Comparison of ENCODE assay signal across 8 cellular contexts in genomic region chr1:8661185-8662110, GRCh38.
DNase-seq lines count a peak whose midpoint lies in the region; ATAC-seq and TF ChIP-seq lines count a peak whose summit lies in the region.

No MANE protein-coding gene starts in this region.

- H3K27me3 ChIP-seq in AG04450 (ENCODE audit: control insufficient read depth, insufficient read depth, low read length) (no peaks in the 10 kb centered on the region), lower lobe of right lung (ENCODE audit: low read depth) (no peaks in the 10 kb centered on the region), tibial artery (no peaks in the 10 kb centered on the region)
- H3K27me3 ChIP-seq in effector memory CD4-positive, alpha-beta T cell (replicated peaks; ENCODE audit: control insufficient read depth, insufficient read depth, low read length, poor library complexity, severe bottlenecking) = no peaks in the 10 kb centered on the region

- H3K36me3 ChIP-seq in lower lobe of right lung (no peaks in the 10 kb centered on the region), tibial artery (no peaks in the 10 kb centered on the region)
- H3K36me3 ChIP-seq in effector memory CD4-positive, alpha-beta T cell (ENCODE audit: control insufficient read depth, insufficient read depth, low read length) = no peaks in the 10 kb centered on the region

- DNase-seq in AG04450 (ENCODE audit: low read depth, low spot score) (peak; percentile 52), astrocyte of the hippocampus (ENCODE audit: low read depth, low spot score) (peak; percentile 75), lower lobe of right lung (no peak), tibial artery (peak in 1 of 2 donors; percentile 25), epidermal melanocyte (ENCODE audit: insufficient read length, low spot score) (no peak)
- DNase-seq in effector memory CD4-positive, alpha-beta T cell = no peak

- H3K4me1 ChIP-seq in lower lobe of right lung (peaks cover 74% of the 10 kb centered on the region), tibial artery (peaks cover 0 to 62% (median 31%) of the 10 kb centered on the region in 4 donors)
- H3K4me1 ChIP-seq in effector memory CD4-positive, alpha-beta T cell (ENCODE audit: control insufficient read depth, insufficient read depth, low read length, poor library complexity, severe bottlenecking) = peaks cover 10% of the 10 kb centered on the region

- CTCF ChIA-PET in AG04450 (lab: Charles Lee) = interaction anchor here (1.2 to 2.2 kb wide), 2 partner anchors 10 to 100 kb away, joined by 3 to 11 read pairs; no protein-coding TSS in a partner anchor

- POLR2A ChIA-PET in AG04450 (lab: Yijun Ruan, JAX) = interaction anchor here (0.6 to 1.0 kb wide), 2 partner anchors 42 to 64 kb away, joined by 3 to 12 read pairs; no protein-coding TSS in a partner anchor

- TF ChIP-seq CTCF in AG04450 (IDR thresholded peaks at IDR 0.05; ENCODE audit: low read depth, low read length) = no peak
- no peak for TF ChIP-seq CTCF in lower lobe of right lung (IDR thresholded peaks at IDR 0.05)
- no peak for TF ChIP-seq CTCF in tibial artery (IDR thresholded peaks at IDR 0.05)

- intact Hi-C loops in lower lobe of right lung (cut with DNase I) (no loop called here), tibial artery (cut with DNase I; ENCODE audit: low total_unique reads) (no loop called here)

- H3K9me3 ChIP-seq in AG04450 (ENCODE audit: control insufficient read depth, insufficient read depth, low read length) (no peaks in the 10 kb centered on the region), lower lobe of right lung (no peaks in the 10 kb centered on the region), tibial artery (no peaks in the 10 kb centered on the region)
- no peaks in the 10 kb centered on the region for H3K9me3 ChIP-seq in effector memory CD4-positive, alpha-beta T cell (ENCODE audit: control insufficient read depth, low read length)

- H3K27ac ChIP-seq in AG04450 (ENCODE audit: low read depth, low read length) (peak overlapping the region; percentile 87), lower lobe of right lung (peak overlapping the region; percentile 38), tibial artery (peak overlapping the region; percentile 75 to 83)
- no peak overlapping the region for H3K27ac ChIP-seq in effector memory CD4-positive, alpha-beta T cell (ENCODE audit: insufficient read depth, low read length, poor library complexity, severe bottlenecking)

- H3K4me3 ChIP-seq in AG04450 (ENCODE audit: low read depth, low read length) (peak overlapping the region; percentile 21), lower lobe of right lung (no peak overlapping the region), tibial artery (no peak overlapping the region)
- H3K4me3 ChIP-seq in effector memory CD4-positive, alpha-beta T cell (ENCODE audit: insufficient read depth, low read depth, low read length, poor library complexity, severe bottlenecking) = no peak overlapping the region

- peak; percentile 26 for ATAC-seq in HG03432 (IDR thresholded peaks at IDR 0.05; ENCODE audit: unreplicated experiment)
- ATAC-seq in lower lobe of right lung = peak in 1 of 2 donors; percentile 36
- ATAC-seq in GM18520 (IDR thresholded peaks at IDR 0.05; ENCODE audit: unreplicated experiment) = no peak

Comparison
In these comparisons a context has a peak if more than half of its experiments do, and no peak if none do; other contexts are left out.
1. DNase-seq: peak in AG04450 (single experiment) and astrocyte of the hippocampus (single experiment); none in lower lobe of right lung (single experiment), effector memory CD4-positive, alpha-beta T cell (0 of 3) and epidermal melanocyte (single experiment).